In genomic region chr6:96923871-96924493, GRCh38 we compare ENCODE assay signal across 1 cellular context.
A peak's percentile ranks its signal among the peaks of the same experiment; 100 is the strongest.
TF ChIP-seq lines count a peak whose summit lies in the region.

No MANE protein-coding gene starts in this region.

TF ChIP-seq in HepG2, 621 proteins besides CTCF, POLR2A, EP300 and RAD21 (continued from another document and continues in another):
- TF ChIP-seq ESRRA (CRISPR knock-in tag; IDR thresholded peaks at IDR 0.05; ENCODE audit: low read depth) (no peak), RXRB (CRISPR knock-in tag; IDR thresholded peaks at IDR 0.05; ENCODE audit: borderline replicate concordance) (no peak), NR2F6 (IDR thresholded peaks at IDR 0.05) (no peak), NR2F6 (CRISPR knock-in tag; IDR thresholded peaks at IDR 0.05) (no peak), ZBTB26 (CRISPR knock-in tag; IDR thresholded peaks at IDR 0.05; ENCODE audit: borderline replicate concordance) (no peak), ZNF138 (CRISPR knock-in tag; IDR thresholded peaks at IDR 0.05; ENCODE audit: low read depth) (no peak), NR0B2 (CRISPR knock-in tag; IDR thresholded peaks at IDR 0.05) (no peak), ZSCAN12 (CRISPR knock-in tag; IDR thresholded peaks at IDR 0.05) (no peak), CBX2 (IDR thresholded peaks at IDR 0.05; ENCODE audit: low read depth, low read length) (peak; percentile 3; the same call in 1 of the 2 replicates), CBX2 (CRISPR knock-in tag; IDR thresholded peaks at IDR 0.05; ENCODE audit: low read depth) (no peak), NFRKB (IDR thresholded peaks at IDR 0.05) (no peak), ZNF670 (CRISPR knock-in tag; IDR thresholded peaks at IDR 0.05; ENCODE audit: borderline replicate concordance) (no peak), MLX (CRISPR knock-in tag; IDR thresholded peaks at IDR 0.05) (no peak), ZNF75D (CRISPR knock-in tag; IDR thresholded peaks at IDR 0.05; ENCODE audit: borderline replicate concordance) (no peak), ZNF703 (CRISPR knock-in tag; IDR thresholded peaks at IDR 0.05; ENCODE audit: borderline replicate concordance) (no peak), ZNF574 (CRISPR knock-in tag; IDR thresholded peaks at IDR 0.05) (peak; percentile 78), KAT8 (CRISPR knock-in tag; IDR thresholded peaks at IDR 0.05) (peak; percentile 75), TAF1 (CRISPR knock-in tag; IDR thresholded peaks at IDR 0.05) (peak; percentile 66), ZSCAN29 (CRISPR knock-in tag; conservative IDR thresholded peaks at IDR 0.05) (no peak), TGIF2 (CRISPR knock-in tag; IDR thresholded peaks at IDR 0.05) (no peak), TOPORS (CRISPR knock-in tag; IDR thresholded peaks at IDR 0.05) (no peak), ZFP36L1 (CRISPR knock-in tag; IDR thresholded peaks at IDR 0.05) (0 out of 2 replicates have a peak, but pooled peaks have one; percentile 5), ARID4A (CRISPR knock-in tag; IDR thresholded peaks at IDR 0.05; ENCODE audit: borderline replicate concordance) (no peak; the same call in 1 of the 2 replicates), ZNF567 (CRISPR knock-in tag; IDR thresholded peaks at IDR 0.05; ENCODE audit: borderline replicate concordance) (no peak), ZBTB38 (CRISPR knock-in tag; IDR thresholded peaks at IDR 0.05) (no peak), ZNF562 (CRISPR knock-in tag; IDR thresholded peaks at IDR 0.05; ENCODE audit: borderline replicate concordance) (no peak), ZC3H4 (CRISPR knock-in tag; IDR thresholded peaks at IDR 0.05; ENCODE audit: borderline replicate concordance) (no peak), POLR2G (IDR thresholded peaks at IDR 0.05; ENCODE audit: low read depth, low read length) (peak; percentile 83), ZNF354B (CRISPR knock-in tag; IDR thresholded peaks at IDR 0.05) (no peak), CBX5 (CRISPR knock-in tag; IDR thresholded peaks at IDR 0.05; ENCODE audit: borderline replicate concordance) (no peak), BCL3 (CRISPR knock-in tag; IDR thresholded peaks at IDR 0.05) (no peak), TSC22D2 (CRISPR knock-in tag; IDR thresholded peaks at IDR 0.05; ENCODE audit: borderline replicate concordance) (no peak), ZFAT (CRISPR knock-in tag; conservative IDR thresholded peaks at IDR 0.05) (no peak), GABPB1 (CRISPR knock-in tag; IDR thresholded peaks at IDR 0.05) (peak; percentile 89), AGO1 (IDR thresholded peaks at IDR 0.05; ENCODE audit: low read depth, low read length, poor library complexity, severe bottlenecking) (no peak), ZNF557 (CRISPR knock-in tag; IDR thresholded peaks at IDR 0.05) (no peak), ZNF772 (CRISPR knock-in tag; IDR thresholded peaks at IDR 0.05) (peak; percentile 59; the same call in 1 of the 2 replicates), SOX6 (IDR thresholded peaks at IDR 0.05) (no peak), SOX6 (CRISPR knock-in tag; IDR thresholded peaks at IDR 0.05) (no peak), HOXD1 (CRISPR knock-in tag; IDR thresholded peaks at IDR 0.05) (no peak), ZNF770 (CRISPR knock-in tag; IDR thresholded peaks at IDR 0.05) (no peak), ELF1 (CRISPR knock-in tag; IDR thresholded peaks at IDR 0.05) (peak; percentile 87), ZNF576 (CRISPR knock-in tag; IDR thresholded peaks at IDR 0.05) (no peak), NFYB (CRISPR knock-in tag; IDR thresholded peaks at IDR 0.05) (no peak), ZNF878 (CRISPR knock-in tag; IDR thresholded peaks at IDR 0.05) (0 out of 2 replicates have a peak, but pooled peaks have one; percentile 28), MBNL3 (CRISPR knock-in tag; conservative IDR thresholded peaks at IDR 0.05) (no peak), TCF12 (IDR thresholded peaks at IDR 0.05) (no peak), TCF12 (CRISPR knock-in tag; IDR thresholded peaks at IDR 0.05) (no peak), ZC3H13 (CRISPR knock-in tag; IDR thresholded peaks at IDR 0.05) (peak; percentile 22; the same call in 1 of the 2 replicates), ZNF275 (CRISPR knock-in tag; IDR thresholded peaks at IDR 0.05; ENCODE audit: borderline replicate concordance) (no peak), ZNF766 (CRISPR knock-in tag; IDR thresholded peaks at IDR 0.05; ENCODE audit: borderline replicate concordance) (no peak), ZNF276 (CRISPR knock-in tag; IDR thresholded peaks at IDR 0.05; ENCODE audit: low read depth) (no peak), ZNF17 (CRISPR knock-in tag; IDR thresholded peaks at IDR 0.05) (no peak), MAF1 (CRISPR knock-in tag; IDR thresholded peaks at IDR 0.05; ENCODE audit: borderline replicate concordance) (no peak), ZSCAN21 (CRISPR knock-in tag; IDR thresholded peaks at IDR 0.05; ENCODE audit: borderline replicate concordance) (peak; percentile 44; the same call in 1 of the 2 replicates), ZNF460 (CRISPR knock-in tag; IDR thresholded peaks at IDR 0.05; ENCODE audit: borderline replicate concordance) (no peak), IKZF1 (IDR thresholded peaks at IDR 0.05) (no peak), ZNF33B (CRISPR knock-in tag; IDR thresholded peaks at IDR 0.05) (no peak), SATB2 (CRISPR knock-in tag; IDR thresholded peaks at IDR 0.05) (no peak), ISL2 (CRISPR knock-in tag; IDR thresholded peaks at IDR 0.05) (no peak), SNAPC2 (CRISPR knock-in tag; IDR thresholded peaks at IDR 0.05) (no peak), CBX1 (IDR thresholded peaks at IDR 0.05; ENCODE audit: low read depth) (no peak), ZNF598 (CRISPR knock-in tag; IDR thresholded peaks at IDR 0.05; ENCODE audit: borderline replicate concordance) (no peak)
